ENCODE assay signal across 15 cellular contexts in genomic region chr4:19774690-19775256, GRCh38.
"Had no signal": no experiment of that assay in that cellular context is flagged by ENCODE, and none has a peak within 500 bp of the region (broad histone marks: within the 10 kb centered on the region; RNA-seq: fewer than 3 reads in every experiment).

No MANE protein-coding gene starts in this region.

- H3K9me3 ChIP-seq: gastroesophageal sphincter, tibial artery, uterus had no signal

- H3K27me3 ChIP-seq: gastroesophageal sphincter, hepatocyte, tibial artery, uterus had no signal

- DNase-seq: activated CD4-positive, alpha-beta T cell treated with anti-CD3 and anti-CD28 coated beads, Interleukin-2, amount 50 U/mL, for 4 hours; activated CD4-positive, CD25-positive, alpha-beta regulatory T cell treated with anti-CD3 and anti-CD28 coated beads, Interleukin-2, amount 50 U/mL, for 72 hours; activated CD8-positive, alpha-beta memory T cell treated with anti-CD3 and anti-CD28 coated beads, Interleukin-2, amount 10 ng/mL, durations not matched to agents 7 days and 5 days; activated effector memory CD4-positive, alpha-beta T cell treated with anti-CD3 and anti-CD28 coated beads, Interleukin-2, amount 50 U/mL, for 16 hours; activated T-cell treated with anti-CD3 and anti-CD28 coated beads, Interleukin-2, amount 50 U/mL, for 24 hours; amygdala; kidney; nephron progenitor cell; stimulated activated CD4-positive, alpha-beta T cell treated with anti-CD3 and anti-CD28 coated beads, Interleukin-15, amount 100 ng/mL, for 24 hours; stimulated activated CD4-positive, alpha-beta T cell treated with anti-CD3 and anti-CD28 coated beads, Interleukin-4, amount 100 ng/mL, for 24 hours; tibial artery; uterus had no signal

- H3K27ac ChIP-seq: gastroesophageal sphincter, hepatocyte, tibial artery, uterus had no signal

- H3K36me3 ChIP-seq: gastroesophageal sphincter, tibial artery, uterus had no signal

- H3K4me1 ChIP-seq: tibial artery, uterus had no signal

- ATAC-seq: activated CD8-positive, alpha-beta memory T cell treated with anti-CD3 and anti-CD28 coated beads, Interleukin-2, amount 10 ng/mL, durations not matched to agents 7 days and 5 days; activated naive CD4-positive, alpha-beta T cell treated with anti-CD3 and anti-CD28 coated beads, Interleukin-2, amount 50 U/mL, for 72 hours; gastroesophageal sphincter had no signal

- H3K4me3 ChIP-seq: gastroesophageal sphincter, hepatocyte, tibial artery, uterus had no signal
